Comparison of ENCODE assay signal across 31 cellular contexts in genomic region chr10:48242160-48242904, GRCh38. TPM values are rescaled to one million over a fixed set of nuclear protein-coding genes. Genes with fewer than 3 reads are reported as not detected.
DNase-seq lines count a peak whose midpoint lies in the region; ATAC-seq and TF ChIP-seq lines count a peak whose summit lies in the region.
"Had no signal": no experiment of that assay in that cellular context is flagged by ENCODE, and none has a peak within 500 bp of the region (broad histone marks: within the 10 kb centered on the region; RNA-seq: fewer than 3 reads in every experiment).

No MANE protein-coding gene starts in this region.

- DNase-seq in cardiac septum (ENCODE audit: low spot score), result peak; percentile 55
- no peak for DNase-seq in heart right ventricle
- DNase-seq in SK-N-DZ (ENCODE audit: low spot score), result peak; percentile 36
- peak; percentile 63 for DNase-seq in endodermal cell
- peak; percentile 42 for DNase-seq in type B pancreatic cell (ENCODE audit: extremely low spot score, unreplicated experiment)
- DNase-seq in A673 (ENCODE audit: low spot score), result no peak
- DNase-seq in germinal center (ENCODE audit: low spot score), result no peak
- DNase-seq in HEK293T (ENCODE audit: extremely low spot score), result no peak
- DNase-seq: AML-193; CD4-positive, alpha-beta T cell; DMS53; GM23248; Kasumi-1; MV-4-11; NCI-H1105 treated with DMSO at 0.1 percent for 48 hours; NCI-H146; NCI-H1930; NCI-H446 treated with DMSO at 0.1 percent for 48 hours; NCI-H526; NCI-H82; NK-92 treated with Interleukin-12 subunit alpha and Interleukin-12 subunit beta, amount 100 ng/mL, for 24 hours; PC-9 had no signal

- H3K9me3 ChIP-seq in heart right ventricle, result no peaks in the 10 kb centered on the region
- no peaks in the 10 kb centered on the region for H3K9me3 ChIP-seq in endodermal cell (ENCODE audit: control insufficient read depth, low read length)
- no peaks in the 10 kb centered on the region for H3K9me3 ChIP-seq in A673 (ENCODE audit: low read depth, low read length, poor library complexity, severe bottlenecking)
- H3K9me3 ChIP-seq: BLaER1 treated with 17β-estradiol and CSF1 and Interleukin-3, amounts not matched to agents 10 nM and 100 nM had no signal

- intact Hi-C loops in cardiac septum (cut with DNase I) (no loop called here), heart right ventricle (cut with DNase I) (no loop called here), A673 (cut with micrococcal nuclease; ENCODE audit: unreplicated experiment) (no loop called here)

- CTCF ChIA-PET in A673 (lab: Charles Lee), result no interaction called here
- CTCF ChIA-PET in HEK293T (lab: Yijun Ruan, JAX), result no interaction called here

- no TSS peak for BruUV-seq in A673 (replicated peaks; lab: Mats Ljungman, UMichigan)

- H3K27ac Mint-ChIP-seq in endodermal cell, result no peak overlapping the region
- H3K27ac Mint-ChIP-seq in type B pancreatic cell, result no peak overlapping the region
- H3K27ac Mint-ChIP-seq: CD4-positive, alpha-beta T cell had no signal

- TF ChIP-seq CTCF in heart right ventricle (IDR thresholded peaks at IDR 0.05), result no peak
- TF ChIP-seq CTCF in endodermal cell (conservative IDR thresholded peaks at IDR 0.05), result peak; percentile 62
- no peak for TF ChIP-seq CTCF in type B pancreatic cell (conservative IDR thresholded peaks at IDR 0.05)
- TF ChIP-seq CTCF in A673 (conservative IDR thresholded peaks at IDR 0.05; ENCODE audit: low read depth, low read length), result no peak

- no peaks in the 10 kb centered on the region for H3K27me3 ChIP-seq in heart right ventricle
- H3K27me3 ChIP-seq in endodermal cell (ENCODE audit: control insufficient read depth, insufficient read depth, low read length, poor library complexity, severe bottlenecking), result no peaks in the 10 kb centered on the region
- H3K27me3 ChIP-seq in A673 (replicated peaks; ENCODE audit: insufficient read depth, low read depth, low read length, poor library complexity), result no peaks in the 10 kb centered on the region
- H3K27me3 ChIP-seq: BLaER1 treated with 17β-estradiol and CSF1 and Interleukin-3, amounts not matched to agents 10 nM and 100 nM had no signal

- H3K4me3 ChIP-seq in heart right ventricle (no peak overlapping the region), endodermal cell (ENCODE audit: low read length) (no peak overlapping the region), A673 (ENCODE audit: low read depth, low read length, poor library complexity, severe bottlenecking) (no peak overlapping the region)
- H3K4me3 ChIP-seq: BLaER1 treated with 17β-estradiol and CSF1 and Interleukin-3, amounts not matched to agents 10 nM and 100 nM; GM23248; PC-9 had no signal

- POLR2A ChIA-PET in A673 (lab: Charles Lee; ENCODE audit: low non-redundant PET) (no interaction called here), HEK293T (lab: Yijun Ruan, JAX) (no interaction called here)

- H3K36me3 Mint-ChIP-seq in endodermal cell (ENCODE audit: low read depth) (no peaks in the 10 kb centered on the region), type B pancreatic cell (no peaks in the 10 kb centered on the region)

- H3K27ac ChIP-seq in heart right ventricle (no peak overlapping the region), endodermal cell (ENCODE audit: low read depth, low read length) (no peak overlapping the region), A673 (ENCODE audit: low read depth, low read length, poor library complexity, severe bottlenecking) (no peak overlapping the region)
- H3K27ac ChIP-seq: BLaER1 treated with 17β-estradiol and CSF1 and Interleukin-3, amounts not matched to agents 10 nM and 100 nM; GM23248; PC-9 had no signal

- H3K9ac ChIP-seq in endodermal cell (ENCODE audit: extremely low read depth, low read length, poor library complexity, severe bottlenecking), result no peak overlapping the region
- H3K9ac ChIP-seq: BLaER1 treated with 17β-estradiol and CSF1 and Interleukin-3, amounts not matched to agents 10 nM and 100 nM; GM23248 had no signal

- peaks cover 0 to 2% (median 0%) of the 10 kb centered on the region in 9 donors for H3K4me1 ChIP-seq in heart right ventricle
- no peaks in the 10 kb centered on the region for H3K4me1 ChIP-seq in endodermal cell (ENCODE audit: control insufficient read depth, insufficient read depth, low read length)
- no peaks in the 10 kb centered on the region for H3K4me1 ChIP-seq in A673 (ENCODE audit: insufficient read depth, low read length, poor library complexity, severe bottlenecking)

- H3K4me1 Mint-ChIP-seq in endodermal cell (no peaks in the 10 kb centered on the region), type B pancreatic cell (ENCODE audit: unreplicated experiment) (no peaks in the 10 kb centered on the region)

- no peaks in the 10 kb centered on the region for H3K9me3 Mint-ChIP-seq in endodermal cell
- H3K9me3 Mint-ChIP-seq in type B pancreatic cell, result no peaks in the 10 kb centered on the region
- H3K9me3 Mint-ChIP-seq: CD4-positive, alpha-beta T cell had no signal

- WGBS in heart right ventricle, 2 donors, result 85 to 86% methylated on average over 15 of the region's 15 CpGs
- 88 to 94% methylated on average over 15 of the region's 15 CpGs for WGBS in endodermal cell (ENCODE audit: insufficient coverage in 1 of 2, insufficient read length in 1 of 2), 2 experiments

- H3K4me3 Mint-ChIP-seq in endodermal cell (no peak overlapping the region), type B pancreatic cell (no peak overlapping the region)
- H3K4me3 Mint-ChIP-seq: CD4-positive, alpha-beta T cell had no signal

- H3K27me3 Mint-ChIP-seq in endodermal cell (ENCODE audit: insufficient read depth), result no peaks in the 10 kb centered on the region
- peaks cover 4% of the 10 kb centered on the region for H3K27me3 Mint-ChIP-seq in type B pancreatic cell

- no peaks in the 10 kb centered on the region for H3K36me3 ChIP-seq in heart right ventricle
- no peaks in the 10 kb centered on the region for H3K36me3 ChIP-seq in endodermal cell (ENCODE audit: control insufficient read depth, insufficient read depth, low read length)
- no peaks in the 10 kb centered on the region for H3K36me3 ChIP-seq in A673 (ENCODE audit: insufficient read depth, low read length, poor library complexity, severe bottlenecking)
- H3K36me3 ChIP-seq: BLaER1 treated with 17β-estradiol and CSF1 and Interleukin-3, amounts not matched to agents 10 nM and 100 nM had no signal

- no peak for ATAC-seq in heart right ventricle
- ATAC-seq: HCT116, HepG2 had no signal

TF ChIP-seq in HEK293T, 16 proteins besides CTCF, POLR2A, EP300 and RAD21:
- no peak for TF ChIP-seq L3MBTL2 (conservative IDR thresholded peaks at IDR 0.05)
- TF ChIP-seq BHLHE40 (IDR thresholded peaks at IDR 0.05; ENCODE audit: borderline replicate concordance), result no peak
- no peak for TF ChIP-seq LEF1 (IDR thresholded peaks at IDR 0.05; ENCODE audit: borderline replicate concordance)
- no peak for TF ChIP-seq SUZ12 (IDR thresholded peaks at IDR 0.05)
- TF ChIP-seq TARDBP (IDR thresholded peaks at IDR 0.05), result no peak
- no peak for TF ChIP-seq FOXK2 (IDR thresholded peaks at IDR 0.05)
- TF ChIP-seq PKNOX1 (IDR thresholded peaks at IDR 0.05), result no peak
- no peak for TF ChIP-seq ZNF384 (IDR thresholded peaks at IDR 0.05)
- TF ChIP-seq SP1 (IDR thresholded peaks at IDR 0.05), result no peak
- TF ChIP-seq ARNT (IDR thresholded peaks at IDR 0.05), result no peak
- no peak for TF ChIP-seq HDGF (IDR thresholded peaks at IDR 0.05; ENCODE audit: borderline replicate concordance)
- TF ChIP-seq ELF4 (IDR thresholded peaks at IDR 0.05), result no peak
- no peak for TF ChIP-seq FOXA1 (IDR thresholded peaks at IDR 0.05)
- TF ChIP-seq CTBP1 (IDR thresholded peaks at IDR 0.05; ENCODE audit: borderline replicate concordance), result no peak
- no peak for TF ChIP-seq FOXM1 (IDR thresholded peaks at IDR 0.05; ENCODE audit: borderline replicate concordance)
- TF ChIP-seq NFRKB (IDR thresholded peaks at IDR 0.05), result no peak

RNA-seq across cellular contexts. Expression of gene FRMPD2, which starts 32.2 kb away (rescaled TPM):
- not detected for total RNA-seq in cardiac septum
- under 1 TPM in 7 of 10 donors, not detected in 3; 0.16 to 0.74 (median 0.23) TPM for total RNA-seq in heart right ventricle
- polyA plus RNA-seq in heart right ventricle, result not detected
- not detected in 2 replicates for polyA plus RNA-seq in SK-N-DZ (2014; cell fraction: cytosol; rRNA removed)
- polyA plus RNA-seq in SK-N-DZ (2014; cell fraction: nucleus; rRNA removed), result 0.09 TPM in 1 of 2 replicates, not detected in the other
- 1 to 10 TPM in 1 of 2 donors, under 1 TPM in 1; 0.44 to 1.5 TPM for total RNA-seq in endodermal cell
- polyA plus RNA-seq in endodermal cell (2013, experiment 1 of 2), result 0.28 TPM
- 0.37 TPM for polyA plus RNA-seq in endodermal cell (2013, experiment 2 of 2)
- 0.80 and 1.1 TPM in 2 replicates for total RNA-seq in type B pancreatic cell (ENCODE audit: low replicate concordance)
- total RNA-seq in A673 (2021), result not detected in 2 replicates
- total RNA-seq: CD4-positive, alpha-beta T cell; Daoy; GM23248; HT1080; M059J; Right ventricle myocardium inferior; RPMI7951; SK-MEL-5 had no signal
- polyA plus RNA-seq: GM23248 had no signal

Comparison
In these comparisons a context has a peak if more than half of its experiments do, and no peak if none do; other contexts are left out.
1. DNase-seq: peak in cardiac septum (single experiment), SK-N-DZ (single experiment), endodermal cell (single experiment) and type B pancreatic cell (single experiment); none in heart right ventricle (0 of 2), A673 (single experiment), germinal center (single experiment) and HEK293T (single experiment).